11 cellular contexts compared by ENCODE assay signal in genomic region chr14:22615765-22616164, GRCh38. TPM values are rescaled to one million over a fixed set of nuclear protein-coding genes. Genes with fewer than 3 reads are reported as not detected.
"Had no signal": no experiment of that assay in that cellular context is flagged by ENCODE, and none has a peak within 500 bp of the region (broad histone marks: within the 10 kb centered on the region; RNA-seq: fewer than 3 reads in every experiment).

No MANE protein-coding gene starts in this region.

RNA-seq across cellular contexts. Expression of gene OR6J1, which starts 28.4 kb away (rescaled TPM):
- total RNA-seq: stomach, suprapubic skin, temporal lobe, thoracic aorta, thyroid gland, tibial nerve, transverse colon, upper lobe of right lung, ureter, urinary bladder, vagina had no signal
- polyA plus RNA-seq: stomach, urinary bladder had no signal
